In the genomic region with DNA sequence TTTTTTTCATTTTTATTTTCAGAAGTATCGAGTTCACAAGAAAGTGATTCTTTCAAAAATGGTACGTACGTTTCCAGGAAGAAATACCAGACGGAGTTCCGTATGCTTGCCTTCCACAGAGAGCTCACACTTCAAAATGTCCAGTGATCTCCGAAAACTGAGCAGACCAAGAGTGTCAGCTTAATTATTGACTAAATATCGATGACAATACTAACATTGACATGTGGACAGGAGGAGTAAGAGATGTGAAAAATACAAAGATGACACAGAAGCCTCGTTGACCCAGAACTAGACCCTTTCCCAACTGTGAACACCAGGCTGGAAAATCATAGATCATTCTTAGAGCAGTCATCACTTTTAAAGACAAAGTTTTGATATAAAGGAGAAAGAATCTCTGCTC, we compare ENCODE assay signal across 2 cellular contexts.
A peak's percentile ranks its signal among the peaks of the same experiment; 100 is the strongest.
TF ChIP-seq lines count a peak whose summit lies in the region.

No MANE protein-coding gene starts in this region.

TF ChIP-seq in GM12878, 131 proteins besides CTCF, POLR2A, EP300 and RAD21 (continued from another document):
- TF ChIP-seq, protein P1, sequence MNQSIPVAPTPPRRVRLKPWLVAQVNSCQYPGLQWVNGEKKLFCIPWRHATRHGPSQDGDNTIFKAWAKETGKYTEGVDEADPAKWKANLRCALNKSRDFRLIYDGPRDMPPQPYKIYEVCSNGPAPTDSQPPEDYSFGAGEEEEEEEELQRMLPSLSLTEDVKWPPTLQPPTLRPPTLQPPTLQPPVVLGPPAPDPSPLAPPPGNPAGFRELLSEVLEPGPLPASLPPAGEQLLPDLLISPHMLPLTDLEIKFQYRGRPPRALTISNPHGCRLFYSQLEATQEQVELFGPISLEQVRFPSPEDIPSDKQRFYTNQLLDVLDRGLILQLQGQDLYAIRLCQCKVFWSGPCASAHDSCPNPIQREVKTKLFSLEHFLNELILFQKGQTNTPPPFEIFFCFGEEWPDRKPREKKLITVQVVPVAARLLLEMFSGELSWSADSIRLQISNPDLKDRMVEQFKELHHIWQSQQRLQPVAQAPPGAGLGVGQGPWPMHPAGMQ (IDR thresholded peaks at IDR 0.05; ENCODE audit: borderline replicate concordance): no peak

TF ChIP-seq in liver, 16 proteins besides CTCF, POLR2A, EP300 and RAD21:
- TF ChIP-seq, protein P2, sequence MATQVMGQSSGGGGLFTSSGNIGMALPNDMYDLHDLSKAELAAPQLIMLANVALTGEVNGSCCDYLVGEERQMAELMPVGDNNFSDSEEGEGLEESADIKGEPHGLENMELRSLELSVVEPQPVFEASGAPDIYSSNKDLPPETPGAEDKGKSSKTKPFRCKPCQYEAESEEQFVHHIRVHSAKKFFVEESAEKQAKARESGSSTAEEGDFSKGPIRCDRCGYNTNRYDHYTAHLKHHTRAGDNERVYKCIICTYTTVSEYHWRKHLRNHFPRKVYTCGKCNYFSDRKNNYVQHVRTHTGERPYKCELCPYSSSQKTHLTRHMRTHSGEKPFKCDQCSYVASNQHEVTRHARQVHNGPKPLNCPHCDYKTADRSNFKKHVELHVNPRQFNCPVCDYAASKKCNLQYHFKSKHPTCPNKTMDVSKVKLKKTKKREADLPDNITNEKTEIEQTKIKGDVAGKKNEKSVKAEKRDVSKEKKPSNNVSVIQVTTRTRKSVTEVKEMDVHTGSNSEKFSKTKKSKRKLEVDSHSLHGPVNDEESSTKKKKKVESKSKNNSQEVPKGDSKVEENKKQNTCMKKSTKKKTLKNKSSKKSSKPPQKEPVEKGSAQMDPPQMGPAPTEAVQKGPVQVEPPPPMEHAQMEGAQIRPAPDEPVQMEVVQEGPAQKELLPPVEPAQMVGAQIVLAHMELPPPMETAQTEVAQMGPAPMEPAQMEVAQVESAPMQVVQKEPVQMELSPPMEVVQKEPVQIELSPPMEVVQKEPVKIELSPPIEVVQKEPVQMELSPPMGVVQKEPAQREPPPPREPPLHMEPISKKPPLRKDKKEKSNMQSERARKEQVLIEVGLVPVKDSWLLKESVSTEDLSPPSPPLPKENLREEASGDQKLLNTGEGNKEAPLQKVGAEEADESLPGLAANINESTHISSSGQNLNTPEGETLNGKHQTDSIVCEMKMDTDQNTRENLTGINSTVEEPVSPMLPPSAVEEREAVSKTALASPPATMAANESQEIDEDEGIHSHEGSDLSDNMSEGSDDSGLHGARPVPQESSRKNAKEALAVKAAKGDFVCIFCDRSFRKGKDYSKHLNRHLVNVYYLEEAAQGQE (IDR thresholded peaks at IDR 0.05): peak; percentile 91
- peak; percentile 99 for TF ChIP-seq TAF1 (conservative IDR thresholded peaks at IDR 0.05)
- TF ChIP-seq, protein P3, sequence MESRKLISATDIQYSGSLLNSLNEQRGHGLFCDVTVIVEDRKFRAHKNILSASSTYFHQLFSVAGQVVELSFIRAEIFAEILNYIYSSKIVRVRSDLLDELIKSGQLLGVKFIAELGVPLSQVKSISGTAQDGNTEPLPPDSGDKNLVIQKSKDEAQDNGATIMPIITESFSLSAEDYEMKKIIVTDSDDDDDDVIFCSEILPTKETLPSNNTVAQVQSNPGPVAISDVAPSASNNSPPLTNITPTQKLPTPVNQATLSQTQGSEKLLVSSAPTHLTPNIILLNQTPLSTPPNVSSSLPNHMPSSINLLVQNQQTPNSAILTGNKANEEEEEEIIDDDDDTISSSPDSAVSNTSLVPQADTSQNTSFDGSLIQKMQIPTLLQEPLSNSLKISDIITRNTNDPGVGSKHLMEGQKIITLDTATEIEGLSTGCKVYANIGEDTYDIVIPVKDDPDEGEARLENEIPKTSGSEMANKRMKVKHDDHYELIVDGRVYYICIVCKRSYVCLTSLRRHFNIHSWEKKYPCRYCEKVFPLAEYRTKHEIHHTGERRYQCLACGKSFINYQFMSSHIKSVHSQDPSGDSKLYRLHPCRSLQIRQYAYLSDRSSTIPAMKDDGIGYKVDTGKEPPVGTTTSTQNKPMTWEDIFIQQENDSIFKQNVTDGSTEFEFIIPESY (IDR thresholded peaks at IDR 0.05): peak; percentile 23
- TF ChIP-seq SP1 (IDR thresholded peaks at IDR 0.05): peak; percentile 59
- TF ChIP-seq HNF4G (IDR thresholded peaks at IDR 0.05): no peak
- TF ChIP-seq JUND (IDR thresholded peaks at IDR 0.05): peak; percentile 31 to 57
- TF ChIP-seq YY1 (IDR thresholded peaks at IDR 0.05): peak; percentile 81
- no peak for TF ChIP-seq NR2F2 (IDR thresholded peaks at IDR 0.05)
- TF ChIP-seq FOXA1 (IDR thresholded peaks at IDR 0.05): peak; percentile 34
- TF ChIP-seq GABPA (IDR thresholded peaks at IDR 0.05 in 1 of 2, conservative IDR thresholded peaks at IDR 0.05 in 1 of 2): no peak
- TF ChIP-seq HNF4A (conservative IDR thresholded peaks at IDR 0.05): peak; percentile 40 to 70
- peak in 1 of 2 donors; percentile 69 for TF ChIP-seq RXRA (IDR thresholded peaks at IDR 0.05)
- no peak for TF ChIP-seq FOXA2 (IDR thresholded peaks at IDR 0.05)
- TF ChIP-seq, protein P4, sequence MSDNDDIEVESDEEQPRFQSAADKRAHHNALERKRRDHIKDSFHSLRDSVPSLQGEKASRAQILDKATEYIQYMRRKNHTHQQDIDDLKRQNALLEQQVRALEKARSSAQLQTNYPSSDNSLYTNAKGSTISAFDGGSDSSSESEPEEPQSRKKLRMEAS (IDR thresholded peaks at IDR 0.05): peak; percentile 59
- TF ChIP-seq EGR1 (IDR thresholded peaks at IDR 0.05; ENCODE audit: low read depth in 2 of 2): peak in 1 of 2 donors; percentile 46
- TF ChIP-seq, protein P5, sequence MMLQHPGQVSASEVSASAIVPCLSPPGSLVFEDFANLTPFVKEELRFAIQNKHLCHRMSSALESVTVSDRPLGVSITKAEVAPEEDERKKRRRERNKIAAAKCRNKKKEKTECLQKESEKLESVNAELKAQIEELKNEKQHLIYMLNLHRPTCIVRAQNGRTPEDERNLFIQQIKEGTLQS (IDR thresholded peaks at IDR 0.05): peak; percentile 34
TF ChIP-seq in liver: peak in this region for 12.
